In the genomic region with DNA sequence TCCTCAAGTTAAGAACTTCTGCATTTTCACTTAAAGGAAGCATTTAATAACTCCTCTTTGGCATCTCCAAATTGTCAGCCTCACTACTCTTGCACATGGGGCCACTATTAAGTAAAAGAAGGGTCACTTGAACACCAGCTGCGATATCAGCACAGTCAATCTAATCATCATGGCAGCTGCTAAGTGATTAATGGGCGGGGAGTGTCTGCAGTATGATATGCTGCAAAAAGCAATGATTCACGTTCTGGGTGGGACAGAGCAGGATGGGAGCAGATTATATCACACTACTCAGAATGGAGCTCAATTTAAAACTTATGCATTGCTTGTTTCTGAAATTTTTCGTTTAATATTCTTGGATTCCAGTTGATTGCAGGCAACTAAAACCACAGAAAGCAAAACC, we compare ENCODE assay signal across 1 cellular context.
TF ChIP-seq lines count a peak whose summit lies in the region.

No MANE protein-coding gene starts in this region.

TF ChIP-seq in K562, 482 proteins besides CTCF, POLR2A, EP300 and RAD21 (continued from another document):
- no peak for TF ChIP-seq ZNF318 (IDR thresholded peaks at IDR 0.05; ENCODE audit: borderline replicate concordance in 1 of 2, low read depth in 1 of 2)
- TF ChIP-seq CBFA2T3 (IDR thresholded peaks at IDR 0.05): peak; percentile 44
- no peak for TF ChIP-seq ZNF57 (CRISPR knock-in tag; IDR thresholded peaks at IDR 0.05)
- no peak for TF ChIP-seq ATF1 (CRISPR knock-in tag; IDR thresholded peaks at IDR 0.05)
- TF ChIP-seq ATF1 (tag; IDR thresholded peaks at IDR 0.05): no peak
- no peak for TF ChIP-seq ZC3H11A (IDR thresholded peaks at IDR 0.05; ENCODE audit: low read depth, low read length)
